Comparison of ENCODE assay signal across 25 cellular contexts in the genomic region with DNA sequence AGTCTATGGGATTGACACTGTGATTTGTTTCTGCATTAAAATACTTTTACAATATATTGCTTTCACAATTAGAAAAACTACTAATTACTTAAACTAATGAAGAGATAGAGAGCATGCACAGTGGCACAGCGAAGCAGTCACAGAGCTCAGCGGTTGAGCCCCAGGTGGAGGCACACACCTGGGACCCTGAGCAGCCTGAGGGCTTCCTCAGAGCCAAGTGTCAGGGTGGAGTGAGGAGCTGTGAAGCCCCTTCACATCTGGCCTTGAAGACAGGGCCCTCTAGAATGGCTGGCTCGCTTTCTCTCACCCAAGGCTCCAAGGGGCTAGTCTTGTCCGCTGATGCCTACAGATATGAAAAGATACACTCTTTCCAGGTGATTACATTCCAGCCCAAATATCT.
"Had no signal": no experiment of that assay in that cellular context is flagged by ENCODE, and none has a peak within 500 bp of the region (broad histone marks: within the 10 kb centered on the region; RNA-seq: fewer than 3 reads in every experiment).

No MANE protein-coding gene starts in this region.

- H3K36me3 ChIP-seq: colonic mucosa, esophagus muscularis mucosa, esophagus squamous epithelium, gastrocnemius medialis, gastroesophageal sphincter had no signal

- H3K27me3 ChIP-seq: colonic mucosa, dorsolateral prefrontal cortex, esophagus muscularis mucosa, esophagus squamous epithelium, foreskin keratinocyte, gastrocnemius medialis, gastroesophageal sphincter, heart left ventricle, heart right ventricle had no signal

- H3K27ac Mint-ChIP-seq: dendritic cell treated with granulocyte-macrophage colony-stimulating factor and Interleukin-4, amounts not matched to agents 40 ng/mL and 50 ng/mL, for 4 days; effector memory CD8-positive, alpha-beta T cell; endodermal cell had no signal

- ATAC-seq: effector memory CD8-positive, alpha-beta T cell; esophagus mucosa; foreskin keratinocyte; gastrocnemius medialis; gastroesophageal sphincter; heart left ventricle; heart right ventricle had no signal

- H3K9me3 Mint-ChIP-seq: dendritic cell treated with granulocyte-macrophage colony-stimulating factor and Interleukin-4, amounts not matched to agents 40 ng/mL and 50 ng/mL, for 4 days; endodermal cell had no signal

- H3K4me1 ChIP-seq: colonic mucosa, esophagus squamous epithelium, foreskin keratinocyte, gastrocnemius medialis, heart left ventricle, heart right ventricle had no signal

- H3K4me3 Mint-ChIP-seq: dendritic cell treated with granulocyte-macrophage colony-stimulating factor and Interleukin-4, amounts not matched to agents 40 ng/mL and 50 ng/mL, for 4 days; effector memory CD8-positive, alpha-beta T cell; endodermal cell had no signal

- H3K27ac ChIP-seq: colonic mucosa, coronary artery, dorsolateral prefrontal cortex, epithelial cell of prostate, esophagus muscularis mucosa, esophagus squamous epithelium, foreskin keratinocyte, gastrocnemius medialis, gastroesophageal sphincter, heart left ventricle, heart right ventricle had no signal

- DNase-seq: colonic mucosa; cortex of kidney; dermis blood vessel endothelial cell; dorsolateral prefrontal cortex; effector CD4-positive, alpha-beta T cell; effector CD8-positive, alpha-beta T cell; effector memory CD4-positive, alpha-beta T cell; effector memory CD8-positive, alpha-beta T cell; endodermal cell; erythroblast; esophagus squamous epithelium; foreskin fibroblast; foreskin keratinocyte; foreskin melanocyte; gastrocnemius medialis; glutamatergic neuron; head of caudate nucleus; heart left ventricle; heart right ventricle had no signal

- H3K4me3 ChIP-seq: colonic mucosa, coronary artery, dorsolateral prefrontal cortex, esophagus muscularis mucosa, esophagus squamous epithelium, gastrocnemius medialis, gastroesophageal sphincter, heart left ventricle, heart right ventricle had no signal

- H3K27me3 Mint-ChIP-seq: dendritic cell treated with granulocyte-macrophage colony-stimulating factor and Interleukin-4, amounts not matched to agents 40 ng/mL and 50 ng/mL, for 4 days; effector memory CD8-positive, alpha-beta T cell had no signal

- H3K4me1 Mint-ChIP-seq: endodermal cell had no signal
